In the genomic region with DNA sequence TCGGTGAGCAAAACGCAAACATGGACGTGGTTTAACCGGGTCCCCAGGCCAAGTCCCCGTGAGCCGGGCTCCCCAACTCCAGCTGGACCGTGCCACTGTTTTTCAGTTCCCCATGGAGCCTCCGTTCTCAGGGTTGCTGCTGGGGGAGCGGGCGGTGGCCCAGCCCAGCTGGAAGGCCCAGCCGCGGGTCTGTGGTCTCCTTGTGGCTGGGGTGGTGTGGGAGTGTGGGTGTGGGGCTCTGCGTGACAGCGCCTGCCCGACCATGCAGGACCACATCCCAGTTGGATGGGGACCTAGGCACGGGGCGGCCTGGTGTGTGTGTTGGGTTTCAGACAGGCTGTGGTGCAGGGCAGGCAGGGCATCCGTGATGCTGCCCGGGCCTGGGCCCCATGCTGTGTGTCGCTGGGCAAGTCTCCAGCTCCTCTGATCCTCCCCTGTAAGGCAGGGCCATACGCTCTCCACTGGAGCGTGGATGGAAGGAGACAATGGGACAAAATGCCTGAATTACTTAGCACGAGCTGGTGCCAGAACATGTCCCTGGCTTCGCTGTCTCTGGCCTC, we compare ENCODE assay signal across 20 cellular contexts. TPM values are rescaled to one million over a fixed set of nuclear protein-coding genes. Genes with fewer than 3 reads are reported as not detected.
DNase-seq lines count a peak whose midpoint lies in the region; ATAC-seq and TF ChIP-seq lines count a peak whose summit lies in the region.
"Had no signal": no experiment of that assay in that cellular context is flagged by ENCODE, and none has a peak within 500 bp of the region (broad histone marks: within the 10 kb centered on the region; RNA-seq: fewer than 3 reads in every experiment).

No MANE protein-coding gene starts in this region.

- H3K36me3 Mint-ChIP-seq in stimulated activated naive B cell treated with anti-CD40 and anti-IgM and Interleukin-4, amounts not matched to agents 10 μg/mL and 1 μg/mL and 100 μg/mL, for 72 hours: peaks cover 0 to 1% of the 10 kb centered on the region in 2 donors
- H3K36me3 Mint-ChIP-seq: CD8-positive, alpha-beta T cell had no signal

- no peaks in the 10 kb centered on the region for H3K9me3 Mint-ChIP-seq in stimulated activated naive B cell treated with anti-CD40 and anti-IgM and Interleukin-4, amounts not matched to agents 10 μg/mL and 1 μg/mL and 100 μg/mL, for 72 hours
- H3K9me3 Mint-ChIP-seq: CD8-positive, alpha-beta T cell had no signal

- H3K4me3 Mint-ChIP-seq in stimulated activated naive B cell treated with anti-CD40 and anti-IgM and Interleukin-4, amounts not matched to agents 10 μg/mL and 1 μg/mL and 100 μg/mL, for 72 hours: no peak overlapping the region
- H3K4me3 Mint-ChIP-seq: CD8-positive, alpha-beta T cell; GM23338 had no signal

- peak; percentile 10 for ATAC-seq in left lobe of liver
- peak in 1 of 2 donors; percentile 42 for ATAC-seq in stimulated activated naive B cell treated with anti-CD40 and anti-IgM and Interleukin-4, amounts not matched to agents 10 μg/mL and 1 μg/mL and 100 μg/mL, for 72 hours (replicated peaks)
- no peak for ATAC-seq in HG03045 (IDR thresholded peaks at IDR 0.05; ENCODE audit: unreplicated experiment)
- ATAC-seq: CD8-positive, alpha-beta T cell; GM23338 had no signal

- H3K4me3 ChIP-seq in NB4 (ENCODE audit: low read depth, low read length): no peak overlapping the region
- H3K4me3 ChIP-seq: GM23338 had no signal

- peaks cover 4 to 9% of the 10 kb centered on the region in 2 donors for H3K27me3 Mint-ChIP-seq in stimulated activated naive B cell treated with anti-CD40 and anti-IgM and Interleukin-4, amounts not matched to agents 10 μg/mL and 1 μg/mL and 100 μg/mL, for 72 hours

- peak overlapping the region; percentile 51 for H3K27ac Mint-ChIP-seq in stimulated activated naive B cell treated with anti-CD40 and anti-IgM and Interleukin-4, amounts not matched to agents 10 μg/mL and 1 μg/mL and 100 μg/mL, for 72 hours
- H3K27ac Mint-ChIP-seq: CD8-positive, alpha-beta T cell; GM23338 had no signal

- peak; percentile 76 for DNase-seq in CD1c-positive myeloid dendritic cell (ENCODE audit: extremely low spot score)
- DNase-seq in NB4 (ENCODE audit: low read depth): peak; percentile 72
- DNase-seq in left lobe of liver (ENCODE audit: low spot score): no peak
- DNase-seq in stimulated activated naive B cell treated with anti-CD40 and anti-IgM and Interleukin-4, amounts not matched to agents 10 μg/mL and 1 μg/mL and 100 μg/mL, for 72 hours: no peak
- no peak for DNase-seq in SHP77 treated with DMSO at 0.1 percent for 48 hours (lab: John Stamatoyannopoulos, UW)
- DNase-seq in RPMI8226: no peak
- DNase-seq: ACHN; AML-193; Calu3; CD8-positive, alpha-beta T cell; HCEC 1CT; KBM-7; NCI-H1048; NCI-H1436; NCI-H1930; NCI-H446 treated with DMSO at 0.1 percent for 48 hours; NCI-H69; OCI-M1 had no signal

- peaks cover 13 to 30% of the 10 kb centered on the region in 2 donors for H3K4me1 Mint-ChIP-seq in stimulated activated naive B cell treated with anti-CD40 and anti-IgM and Interleukin-4, amounts not matched to agents 10 μg/mL and 1 μg/mL and 100 μg/mL, for 72 hours
- H3K4me1 Mint-ChIP-seq: GM23338 had no signal

- no peak for TF ChIP-seq POLR2A in NB4 (IDR thresholded peaks at IDR 0.05; ENCODE audit: extremely low read depth, insufficient read length)

- TF ChIP-seq CTCF in NB4 (IDR thresholded peaks at IDR 0.05; ENCODE audit: low read depth, low read length): no peak

RNA-seq across cellular contexts. Expression of gene COX4I1, which starts 40.3 kb away (rescaled TPM):
- total RNA-seq in left lobe of liver: 302 TPM

RNA-seq across cellular contexts. Expression of gene EMC8, which starts 40.4 kb away (rescaled TPM):
- 13.3 TPM for total RNA-seq in left lobe of liver

RNA-seq across cellular contexts. Expression of gene IRF8, which starts 59.2 kb away (rescaled TPM):
- 9.0 TPM for total RNA-seq in left lobe of liver

Comparison
In these comparisons a context has a peak if more than half of its experiments do, and no peak if none do; other contexts are left out.
1. DNase-seq: peak in CD1c-positive myeloid dendritic cell (single experiment) and NB4 (single experiment); none in left lobe of liver (single experiment), stimulated activated naive B cell treated with anti-CD40 and anti-IgM and Interleukin-4, amounts not matched to agents 10 μg/mL and 1 μg/mL and 100 μg/mL, for 72 hours (single experiment), SHP77 treated with DMSO at 0.1 percent for 48 hours (single experiment) and RPMI8226 (single experiment).